ENCODE assay signal across 8 cellular contexts in the genomic region with DNA sequence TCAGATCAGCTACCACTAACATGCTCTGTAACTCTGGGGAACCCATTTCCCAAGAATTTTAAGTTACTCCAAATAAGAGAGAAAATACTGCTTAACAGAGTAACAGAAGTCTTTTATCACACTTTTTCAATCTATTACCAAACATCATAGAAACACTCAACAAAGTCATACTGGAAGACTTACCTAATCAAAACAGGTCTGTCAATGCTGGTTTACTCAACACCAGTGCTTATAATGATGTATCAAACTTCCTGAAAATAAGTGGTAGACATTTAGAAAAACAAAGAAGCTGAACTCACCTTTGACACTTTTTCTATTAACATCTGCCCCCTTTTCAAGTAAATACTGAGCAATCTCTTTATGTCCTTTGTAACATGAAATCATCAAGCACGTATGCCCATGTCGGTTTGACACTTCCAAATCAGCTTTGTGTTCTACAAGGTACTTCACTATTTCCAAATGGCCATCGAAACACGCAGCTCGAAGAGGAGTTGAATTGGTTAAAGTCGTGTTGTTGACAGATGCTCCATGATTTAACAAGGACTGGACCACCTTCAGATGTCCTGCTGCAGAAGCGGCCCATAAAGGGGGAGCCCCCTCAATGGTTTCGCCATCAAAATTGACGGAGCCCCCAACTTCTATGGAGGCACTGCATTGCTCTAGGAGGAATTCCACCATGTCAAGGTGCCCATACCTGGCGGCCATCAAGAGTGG. TPM values are rescaled to one million over a fixed set of nuclear protein-coding genes. Genes with fewer than 3 reads are reported as not detected.
DNase-seq lines count a peak whose midpoint lies in the region; TF ChIP-seq lines count a peak whose summit lies in the region.

No MANE protein-coding gene starts in this region.

- WGBS in esophagus muscularis mucosa, result 30% methylated on average over 10 of the region's 10 CpGs

- H3K4me1 ChIP-seq in esophagus muscularis mucosa, result peaks cover 22 to 45% (median 39%) of the 10 kb centered on the region in 4 donors
- peaks cover 25% of the 10 kb centered on the region for H3K4me1 ChIP-seq in rectal smooth muscle tissue (ENCODE audit: control insufficient read depth, insufficient read depth, low read length)

- no peaks in the 10 kb centered on the region for H3K27me3 ChIP-seq in esophagus muscularis mucosa
- H3K27me3 ChIP-seq in rectal smooth muscle tissue (ENCODE audit: control insufficient read depth, insufficient read depth, low read length), result no peaks in the 10 kb centered on the region

- H3K9me3 ChIP-seq in esophagus muscularis mucosa, result peaks cover 0 to 4% (median 0%) of the 10 kb centered on the region in 4 donors

- peak overlapping the region; percentile 66 for H3K9ac ChIP-seq in rectal smooth muscle tissue (ENCODE audit: low read length)

- in situ Hi-C loops in KBM-7 (cut with MboI; ENCODE audit: low pct_unique_long_range_greater_than_20kb, low sequenced_read_pairs), result no loop called here

- intact Hi-C loops in esophagus muscularis mucosa (cut with DNase I), result loop anchor here (5.0 kb wide), 1 partner anchor 121 kb away; no protein-coding TSS in a partner anchor

- H3K4me3 ChIP-seq in GM12875 (ENCODE audit: low read depth, low read length) (peak overlapping the region; percentile 89), esophagus muscularis mucosa (peak overlapping the region; percentile 88 to 98 (median 95)), rectal smooth muscle tissue (ENCODE audit: low read length) (peak overlapping the region; percentile 92)

- TF ChIP-seq CTCF in GM12875 (IDR thresholded peaks at IDR 0.05; ENCODE audit: borderline replicate concordance, insufficient read depth, low read depth, low read length) (no peak), esophagus muscularis mucosa (IDR thresholded peaks at IDR 0.05) (no peak)

- TF ChIP-seq EP300 in esophagus muscularis mucosa (IDR thresholded peaks at IDR 0.05), result no peak

- DNase-seq in RKO (ENCODE audit: low spot score), result peak; percentile 35
- no peak for DNase-seq in esophagus muscularis mucosa (ENCODE audit: extremely low spot score)
- DNase-seq in KBM-7, result no peak
- DNase-seq in NCI-H1417 treated with DMSO at 0.1 percent for 48 hours (lab: John Stamatoyannopoulos, UW), result no peak
- DNase-seq in NCI-H1436 treated with DMSO at 0.1 percent for 48 hours (lab: John Stamatoyannopoulos, UW), result no peak
- no peak for DNase-seq in LoVo (ENCODE audit: low spot score)

- no peak for TF ChIP-seq POLR2A in esophagus muscularis mucosa (IDR thresholded peaks at IDR 0.05; ENCODE audit: low read depth)

- H3K27ac ChIP-seq in esophagus muscularis mucosa (replicated peaks in 1 of 4) (peak overlapping the region; percentile 98 to 99 (median 99)), rectal smooth muscle tissue (ENCODE audit: low read depth, low read length) (peak overlapping the region; percentile 98)

- H3K36me3 ChIP-seq in esophagus muscularis mucosa (peaks cover 0 to 22% (median 8%) of the 10 kb centered on the region in 4 donors), rectal smooth muscle tissue (ENCODE audit: control insufficient read depth, insufficient read depth, low read length) (no peaks in the 10 kb centered on the region)

RNA-seq across cellular contexts. Expression of gene FEM1C, which starts 1.8 kb away (rescaled TPM):
- total RNA-seq in esophagus muscularis mucosa, result 10 to 100 TPM; 41.3 to 71.0 (median 51.5) TPM

RNA-seq across cellular contexts. Expression of gene TICAM2, which starts 59.5 kb away (rescaled TPM):
- total RNA-seq in esophagus muscularis mucosa, result 1 to 10 TPM; 1.2 to 3.0 (median 1.5) TPM
